In genomic region chr5:4113905-4114304, GRCh38 we compare ENCODE assay signal across 25 cellular contexts.
A peak's percentile ranks its signal among the peaks of the same experiment; 100 is the strongest.
DNase-seq lines count a peak whose midpoint lies in the region; ATAC-seq, FAIRE-seq and TF ChIP-seq lines count a peak whose summit lies in the region.
"Had no signal": no experiment of that assay in that cellular context is flagged by ENCODE, and none has a peak within 500 bp of the region (broad histone marks: within the 10 kb centered on the region; RNA-seq: fewer than 3 reads in every experiment).

No MANE protein-coding gene starts in this region.

- no peak overlapping the region for H3K14ac ChIP-seq in H1 (ENCODE audit: insufficient read length)

- no peak overlapping the region for H3K27ac ChIP-seq in HepG2 (ENCODE audit: extremely low read length, insufficient read depth, low read length)
- no peak overlapping the region for H3K27ac ChIP-seq in right lobe of liver
- H3K27ac ChIP-seq in GM23338 (ENCODE audit: low read depth), result no peak overlapping the region
- H3K27ac ChIP-seq in H1 (ENCODE audit: low read depth, low read length), result no peak overlapping the region
- H3K27ac ChIP-seq: 22Rv1, BLaER1 had no signal

- H3K9ac ChIP-seq in HepG2 (ENCODE audit: insufficient read depth, low read depth, low read length), result no peak overlapping the region
- peak overlapping the region; percentile 50 for H3K9ac ChIP-seq in Loucy (ENCODE audit: low read depth, low read length, poor library complexity, severe bottlenecking)
- no peak overlapping the region for H3K9ac ChIP-seq in H1 (replicated peaks in 1 of 4; ENCODE audit: extremely low read depth in 1 of 4, low read depth in 3 of 4, low read length in 3 of 4)
- H3K9ac ChIP-seq: BLaER1 had no signal

- H2BK12ac ChIP-seq in H1 (ENCODE audit: low read depth, low read length), result no peak overlapping the region

- in situ Hi-C loops in HepG2 (cut with HindIII; ENCODE audit: extremely low pct_ligation_motif_present, low pct_unique_long_range_greater_than_20kb), result no loop called here

- no peaks in the 10 kb centered on the region for H3F3A ChIP-seq in GM23338 (replicated peaks; ENCODE audit: low read depth)
- no peaks in the 10 kb centered on the region for H3F3A ChIP-seq in Loucy (ENCODE audit: low read depth)

- TF ChIP-seq POLR2A in HepG2 (IDR thresholded peaks at IDR 0.05; ENCODE audit: insufficient read depth in 1 of 2, low read depth in 2 of 2, low read length in 2 of 2) (no peak), right lobe of liver (IDR thresholded peaks at IDR 0.05) (no peak), H1 (IDR thresholded peaks at IDR 0.05; ENCODE audit: control extremely low read depth in 1 of 2, low read depth in 2 of 2, low read length in 2 of 2) (no peak)

- H3K4me1 Mint-ChIP-seq in GM23338, result peaks cover 2% of the 10 kb centered on the region; the same call in 1 of the 3 replicates
- H3K4me1 Mint-ChIP-seq: CD14-positive monocyte; CD4-positive, alpha-beta memory T cell; CD4-positive, CD25-positive, alpha-beta regulatory T cell; CD8-positive, alpha-beta memory T cell had no signal

- ATAC-seq in HepG2 (no peak), right lobe of liver (no peak), GM23338 (no peak)
- ATAC-seq: GM12878 had no signal

- H3K79me2 ChIP-seq in HepG2 (ENCODE audit: insufficient read depth, low read length) (no peaks in the 10 kb centered on the region), GM23338 (replicated peaks; ENCODE audit: insufficient read depth) (no peaks in the 10 kb centered on the region), Loucy (ENCODE audit: insufficient read depth, low read length) (no peaks in the 10 kb centered on the region), H1 (ENCODE audit: control insufficient read depth in 1 of 2, insufficient read depth in 2 of 2, low read length in 2 of 2) (no peaks in the 10 kb centered on the region)

- no peak overlapping the region for H2BK15ac ChIP-seq in H1 (ENCODE audit: low read length)

- no peaks in the 10 kb centered on the region for H3K36me3 Mint-ChIP-seq in GM23338 (ENCODE audit: low read depth)
- H3K36me3 Mint-ChIP-seq: CD14-positive monocyte; CD4-positive, alpha-beta memory T cell; CD4-positive, CD25-positive, alpha-beta regulatory T cell; CD8-positive, alpha-beta memory T cell had no signal

- POLR2A ChIA-PET in HepG2 (lab: Yijun Ruan, JAX), result no interaction called here
- POLR2A ChIA-PET in H1 (lab: Charles Lee; ENCODE audit: partially characterized antibody), result no interaction called here

- H3K23ac ChIP-seq in H1 (ENCODE audit: insufficient read length), result no peak overlapping the region

- no peak for TF ChIP-seq EP300 in HepG2 (IDR thresholded peaks at IDR 0.05; ENCODE audit: low read depth in 2 of 2, low read length in 2 of 2)
- TF ChIP-seq EP300 in HepG2 (CRISPR knock-in tag; IDR thresholded peaks at IDR 0.05; ENCODE audit: borderline replicate concordance), result no peak
- no peak for TF ChIP-seq EP300 in H1 (IDR thresholded peaks at IDR 0.05; ENCODE audit: borderline replicate concordance in 1 of 2, low read depth in 2 of 2, low read length in 2 of 2)

- no peak overlapping the region for H2AFZ ChIP-seq in HepG2 (ENCODE audit: low read length)
- H2AFZ ChIP-seq in GM23338, result peak overlapping the region; percentile 38; the same call in 1 of the 2 replicates
- H2AFZ ChIP-seq in Loucy (ENCODE audit: low read length), result no peak overlapping the region
- no peak overlapping the region for H2AFZ ChIP-seq in H1 (ENCODE audit: low read length)

- H3K9me2 ChIP-seq in GM23338 (ENCODE audit: insufficient read depth), result no peaks in the 10 kb centered on the region
- no peaks in the 10 kb centered on the region for H3K9me2 ChIP-seq in Loucy (replicated peaks; ENCODE audit: low read depth, low read length)

- H3K9me3 ChIP-seq in HepG2 (ENCODE audit: low read length), result peaks cover 19% of the 10 kb centered on the region
- no peaks in the 10 kb centered on the region for H3K9me3 ChIP-seq in right lobe of liver
- H3K9me3 ChIP-seq in Loucy (ENCODE audit: insufficient read depth, low read depth, low read length), result no peaks in the 10 kb centered on the region
- no peaks in the 10 kb centered on the region for H3K9me3 ChIP-seq in H1 (ENCODE audit: insufficient read depth in 2 of 2, low read depth in 1 of 2, low read length in 1 of 2)
- H3K9me3 ChIP-seq: BE2C had no signal

- H3K36me3 ChIP-seq in HepG2 (replicated peaks in 1 of 2; ENCODE audit: control insufficient read depth in 1 of 2, insufficient read depth in 2 of 2, low read length in 2 of 2) (no peaks in the 10 kb centered on the region), right lobe of liver (no peaks in the 10 kb centered on the region), GM23338 (ENCODE audit: insufficient read depth) (no peaks in the 10 kb centered on the region), Loucy (ENCODE audit: insufficient read depth, low read length) (no peaks in the 10 kb centered on the region), H1 (ENCODE audit: control insufficient read depth in 2 of 4, insufficient read depth in 4 of 4, low read length in 3 of 4) (no peaks in the 10 kb centered on the region)
- H3K36me3 ChIP-seq: BE2C, BLaER1 had no signal

- no TSS peak for BruUV-seq in HepG2 (replicated peaks; lab: Mats Ljungman, UMichigan)

- H2AK5ac ChIP-seq in H1 (ENCODE audit: low read depth, low read length), result no peak overlapping the region

- H3K4me3 Mint-ChIP-seq in GM23338, result no peak overlapping the region
- H3K4me3 Mint-ChIP-seq: CD14-positive monocyte; CD4-positive, alpha-beta memory T cell; CD4-positive, CD25-positive, alpha-beta regulatory T cell; CD8-positive, alpha-beta memory T cell had no signal

- H3K23me2 ChIP-seq in H1 (ENCODE audit: low read depth, low read length), result no peaks in the 10 kb centered on the region

- no peaks in the 10 kb centered on the region for H3K27me3 Mint-ChIP-seq in GM23338 (ENCODE audit: insufficient read depth, low read depth, poor library complexity)
- H3K27me3 Mint-ChIP-seq: CD4-positive, alpha-beta memory T cell; CD4-positive, CD25-positive, alpha-beta regulatory T cell; CD8-positive, alpha-beta memory T cell had no signal

- H3K4ac ChIP-seq in H1 (replicated peaks; ENCODE audit: insufficient read length, low read depth, low read length), result no peak overlapping the region

- no peak overlapping the region for H3K4me2 ChIP-seq in HepG2 (ENCODE audit: low read depth, low read length)
- H3K4me2 ChIP-seq in GM23338, result no peak overlapping the region
- peak overlapping the region; percentile 42 for H3K4me2 ChIP-seq in Loucy (ENCODE audit: low read depth, low read length, poor library complexity, severe bottlenecking)
- H3K4me2 ChIP-seq in H1 (ENCODE audit: insufficient read depth in 1 of 2, low read depth in 2 of 2, low read length in 2 of 2), result no peak overlapping the region
- H3K4me2 ChIP-seq: BLaER1 had no signal

- H3K56ac ChIP-seq in H1 (replicated peaks; ENCODE audit: insufficient read length, low read depth, low read length), result no peak overlapping the region

- H3K9me3 Mint-ChIP-seq in GM23338, result no peaks in the 10 kb centered on the region; the same call in 2 of the 3 replicates

- 16% methylated on average over 9 of the region's 9 CpGs for whole genome bisulfite sequencing in HepG2 (ENCODE audit: low lambda C conversion rate)
- 71% methylated on average over 9 of the region's 9 CpGs for WGBS in right lobe of liver (ENCODE audit: insufficient coverage, low coverage, low lambda C conversion rate, missing lambda C conversion rate)
- WGBS in H1 (ENCODE audit: extremely low coverage in 1 of 2, insufficient coverage in 1 of 2, insufficient read length in 1 of 2, insufficient replicate concordance in 2 of 2, low coverage in 1 of 2, low lambda C conversion rate in 2 of 2, missing lambda C conversion rate in 1 of 2), 2 experiments, result 95% methylated on average over 8 of the region's 9 CpGs; no CpG with 5 or more reads in 1 of the 2 experiments

- H4K8ac ChIP-seq in H1 (ENCODE audit: extremely low read depth, insufficient read depth, low read length), result no peak overlapping the region

- H4K20me1 ChIP-seq in HepG2 (ENCODE audit: insufficient read depth, low read length) (no peaks in the 10 kb centered on the region), GM23338 (replicated peaks; ENCODE audit: insufficient read depth) (no peaks in the 10 kb centered on the region), Loucy (ENCODE audit: insufficient read depth, low read length, poor library complexity, severe bottlenecking) (no peaks in the 10 kb centered on the region), H1 (replicated peaks in 1 of 2; ENCODE audit: control insufficient read depth in 1 of 2, insufficient read depth in 2 of 2, low read length in 2 of 2) (no peaks in the 10 kb centered on the region)
- H4K20me1 ChIP-seq: BLaER1 had no signal

- intact Hi-C loops in HepG2 (cut with micrococcal nuclease; ENCODE audit: unreplicated experiment), result no loop called here
- intact Hi-C loops in right lobe of liver (cut with DNase I), result no loop called here

- TF ChIP-seq RAD21 in HepG2 (CRISPR knock-in tag; IDR thresholded peaks at IDR 0.05) (no peak), H1 (IDR thresholded peaks at IDR 0.05 in 1 of 2, conservative IDR thresholded peaks at IDR 0.05 in 1 of 2; ENCODE audit: low read depth in 2 of 2, low read length in 2 of 2) (no peak)

- CTCF ChIA-PET in HepG2 (lab: Yijun Ruan, JAX; ENCODE audit: low intra/inter-chr PET ratio, low total read pairs) (no interaction called here), H1 (lab: Charles Lee; ENCODE audit: partially characterized antibody) (interaction anchor here (1.3 kb wide), 1 partner anchor 182 kb away, joined by 5 read pairs; no protein-coding TSS in a partner anchor)

- H3K18ac ChIP-seq in H1 (ENCODE audit: extremely low read depth, low read length), result no peak overlapping the region

- FAIRE-seq in HepG2 (lab: Jason Lieb, UNC) (no peak), H1 (lab: Jason Lieb, UNC) (no peak)
- FAIRE-seq: A204.1, D721Med, GM12878, GM12892, GM18507 had no signal

- H3K4me1 ChIP-seq in HepG2 (ENCODE audit: insufficient read depth, low read length), result no peaks in the 10 kb centered on the region
- no peaks in the 10 kb centered on the region for H3K4me1 ChIP-seq in right lobe of liver
- no peaks in the 10 kb centered on the region for H3K4me1 ChIP-seq in GM23338 (ENCODE audit: insufficient read depth)
- peaks cover 68% of the 10 kb centered on the region for H3K4me1 ChIP-seq in Loucy (ENCODE audit: insufficient read depth, low read length, poor library complexity, severe bottlenecking)
- no peaks in the 10 kb centered on the region for H3K4me1 ChIP-seq in H1 (replicated peaks in 1 of 4; ENCODE audit: control insufficient read depth in 3 of 4, insufficient read depth in 4 of 4, low read length in 3 of 4)
- H3K4me1 ChIP-seq: BE2C, BLaER1 had no signal

- no peak for DNase-seq in HepG2 (ENCODE audit: low spot score)
- DNase-seq in right lobe of liver, result no peak
- DNase-seq in GM23338 (ENCODE audit: low spot score), result no peak
- no peak for DNase-seq in H1 (ENCODE audit: low read depth in 1 of 2, low spot score in 2 of 2)
- DNase-seq in AG08396 (ENCODE audit: low spot score), result no peak
- no peak for DNase-seq in stimulated activated CD4-positive, alpha-beta T cell treated with anti-CD3 and anti-CD28 coated beads, Interleukin-1b, Interleukin-23, amount 100 ng/mL, for 48 hours
- no peak for DNase-seq in hippocampal formation (lab: John Stamatoyannopoulos, UW)
- DNase-seq: BE2C; C1 segment of cervical spinal cord; CD4-positive, alpha-beta memory T cell; CD4-positive, CD25-positive, alpha-beta regulatory T cell; CD8-positive, alpha-beta memory T cell; COR-L47; DMS79 treated with DMSO at 0.1 percent for 48 hours; EL; GDM1 had no signal

- no peaks in the 10 kb centered on the region for H3K27me3 ChIP-seq in HepG2 (ENCODE audit: control insufficient read depth in 1 of 2, insufficient read depth in 2 of 2, low read length in 2 of 2)
- H3K27me3 ChIP-seq in right lobe of liver, result no peaks in the 10 kb centered on the region
- H3K27me3 ChIP-seq in GM23338 (ENCODE audit: insufficient read depth), result no peaks in the 10 kb centered on the region
- no peaks in the 10 kb centered on the region for H3K27me3 ChIP-seq in Loucy (ENCODE audit: insufficient read depth, low read length, poor library complexity, severe bottlenecking)
- no peaks in the 10 kb centered on the region for H3K27me3 ChIP-seq in H1 (replicated peaks in 1 of 4; ENCODE audit: control insufficient read depth in 3 of 4, extremely low read depth in 1 of 4, insufficient read depth in 3 of 4, low read length in 3 of 4)
- H3K27me3 ChIP-seq: BE2C, BLaER1 had no signal

- TF ChIP-seq CTCF in HepG2 (CRISPR knock-in tag; IDR thresholded peaks at IDR 0.05) (no peak), right lobe of liver (IDR thresholded peaks at IDR 0.05) (no peak), GM23338 (conservative IDR thresholded peaks at IDR 0.05; ENCODE audit: low read depth in 2 of 2) (no peak), Loucy (conservative IDR thresholded peaks at IDR 0.05; ENCODE audit: low read length) (no peak), H1 (IDR thresholded peaks at IDR 0.05; ENCODE audit: control extremely low read depth in 1 of 3, insufficient read depth in 1 of 3, low read depth in 1 of 3, low read length in 3 of 3) (no peak)

- H2BK5ac ChIP-seq in H1 (ENCODE audit: low read depth, low read length), result no peak overlapping the region

- no peak overlapping the region for H2BK20ac ChIP-seq in H1 (ENCODE audit: low read length)

- H4K5ac ChIP-seq in H1 (ENCODE audit: insufficient read length, low read depth, low read length), result no peak overlapping the region

- no peak overlapping the region for H3K4me3 ChIP-seq in HepG2 (replicated peaks in 1 of 3; ENCODE audit: insufficient read depth in 1 of 3, low read depth in 2 of 3, low read length in 3 of 3)
- no peak overlapping the region for H3K4me3 ChIP-seq in right lobe of liver
- no peak overlapping the region for H3K4me3 ChIP-seq in GM23338
- H3K4me3 ChIP-seq in Loucy (ENCODE audit: low read length, poor library complexity, severe bottlenecking), result peak overlapping the region; percentile 7
- no peak overlapping the region for H3K4me3 ChIP-seq in H1 (ENCODE audit: extremely low read depth in 1 of 4, insufficient read depth in 2 of 4, low read depth in 3 of 4, low read length in 4 of 4)
- H3K4me3 ChIP-seq: BLaER1, GM12878 had no signal

- no peak overlapping the region for H2BK120ac ChIP-seq in H1 (replicated peaks; ENCODE audit: low read depth, low read length)

- H3K79me1 ChIP-seq in H1 (ENCODE audit: low read depth, low read length), result no peaks in the 10 kb centered on the region

- H3K27ac Mint-ChIP-seq in GM23338, result no peak overlapping the region; the same call in 1 of the 2 replicates
- H3K27ac Mint-ChIP-seq: CD14-positive monocyte; CD4-positive, alpha-beta memory T cell; CD8-positive, alpha-beta memory T cell had no signal

- H4K91ac ChIP-seq in H1 (replicated peaks; ENCODE audit: insufficient read length, low read length), result no peak overlapping the region

Comparison
In these comparisons a context has a peak if more than half of its experiments do, and no peak if none do; other contexts are left out.
1. Of the 41 proteins assayed by ChIP-seq in both HepG2 and H1: peak only in HepG2: none; only in H1: none; in both: MAFK; in neither: 40.